Comparison of ENCODE assay signal across 1 cellular context in the genomic region with DNA sequence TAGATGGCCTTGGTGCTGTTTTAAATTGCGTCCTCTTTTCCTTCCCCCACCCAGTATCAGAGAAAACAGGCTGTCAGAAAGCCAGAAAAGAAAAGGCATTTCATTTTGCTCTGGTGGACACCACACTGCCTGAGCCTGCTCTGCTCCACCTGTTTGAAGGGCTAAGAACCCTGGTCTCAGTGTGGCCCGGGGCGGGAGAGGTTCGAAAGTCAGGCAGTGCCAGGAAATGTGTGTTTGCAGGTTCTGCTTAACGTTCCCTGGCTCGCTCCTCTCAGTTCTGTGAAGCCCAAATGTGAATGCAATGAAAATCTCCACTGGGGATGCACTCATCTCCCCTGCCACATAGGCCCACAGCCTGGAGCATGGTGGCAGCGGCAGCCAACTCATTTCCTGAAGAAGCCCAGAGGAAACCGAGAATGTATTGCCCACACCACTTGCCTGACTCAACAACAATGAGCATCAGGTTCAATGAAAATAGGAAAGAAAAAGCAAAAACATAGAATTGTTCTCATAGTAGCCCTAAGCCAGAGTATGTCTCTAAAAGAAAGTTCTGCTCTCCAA.
TF ChIP-seq lines count a peak whose summit lies in the region.

No MANE protein-coding gene starts in this region.

TF ChIP-seq in endothelial cell of umbilical vein, 7 proteins besides CTCF, POLR2A, EP300 and RAD21:
- TF ChIP-seq FOS (IDR thresholded peaks at IDR 0.05; ENCODE audit: borderline replicate concordance, insufficient read depth, low read length) (peak; percentile 76), JUN (IDR thresholded peaks at IDR 0.05; ENCODE audit: borderline replicate concordance, insufficient read depth, insufficient read length, low read depth) (peak; percentile 20), GATA2 (IDR thresholded peaks at IDR 0.05; ENCODE audit: insufficient read depth, insufficient read length, low read depth, low read length) (no peak)
